ENCODE assay signal across 26 cellular contexts in genomic region chr2:113252047-113252582, GRCh38. TPM values are rescaled to one million over a fixed set of nuclear protein-coding genes. Genes with fewer than 3 reads are reported as not detected.
A peak's percentile ranks its signal among the peaks of the same experiment; 100 is the strongest.
DNase-seq lines count a peak whose midpoint lies in the region; ATAC-seq, FAIRE-seq and TF ChIP-seq lines count a peak whose summit lies in the region.
"Had no signal": no experiment of that assay in that cellular context is flagged by ENCODE, and none has a peak within 500 bp of the region (broad histone marks: within the 10 kb centered on the region; RNA-seq: fewer than 3 reads in every experiment).

No MANE protein-coding gene starts in this region.

- no TSS peak for BruUV-seq in PC-3 (replicated peaks; lab: Mats Ljungman, UMichigan)

- H3K9ac ChIP-seq in neuronal stem cell (ENCODE audit: low read depth, low read length, poor library complexity) (no peak overlapping the region), PC-3 (ENCODE audit: low read length) (no peak overlapping the region)
- H3K9ac ChIP-seq: parathyroid adenoma had no signal

- no peaks in the 10 kb centered on the region for H3K9me3 Mint-ChIP-seq in activated naive CD8-positive, alpha-beta T cell (ENCODE audit: low read depth)
- no peaks in the 10 kb centered on the region for H3K9me3 Mint-ChIP-seq in activated naive CD8-positive, alpha-beta T cell treated with anti-CD3 and anti-CD28 coated beads, Interleukin-2, amount 50 U/mL, for 24 hours

- H3K27ac ChIP-seq in KOPT-K1 (ENCODE audit: low read depth, low read length, poor library complexity, severe bottlenecking) = peak overlapping the region; percentile 75
- H3K27ac ChIP-seq in adipose tissue (ENCODE audit: low read depth, low read length) = peak overlapping the region; percentile 43
- no peak overlapping the region for H3K27ac ChIP-seq in neuronal stem cell (replicated peaks; ENCODE audit: low read length)
- H3K27ac ChIP-seq in PC-3 (ENCODE audit: low read length) = no peak overlapping the region
- H3K27ac ChIP-seq: body of pancreas, parathyroid adenoma, SK-N-MC, stomach, tibial nerve had no signal

- H3K79me2 ChIP-seq in PC-3 (ENCODE audit: low read length) = no peaks in the 10 kb centered on the region

- no peaks in the 10 kb centered on the region for H3K4me1 ChIP-seq in neuronal stem cell (ENCODE audit: control insufficient read depth in 2 of 2, insufficient read depth in 1 of 2, low read depth in 1 of 2, low read length in 2 of 2)
- H3K4me1 ChIP-seq in PC-3 (ENCODE audit: insufficient read depth, low read length) = peaks cover 19% of the 10 kb centered on the region
- H3K4me1 ChIP-seq: parathyroid adenoma had no signal

- no peak overlapping the region for H2BK120ac ChIP-seq in neuronal stem cell (ENCODE audit: low read depth, low read length)

- no peak for ATAC-seq in activated naive CD8-positive, alpha-beta T cell treated with anti-CD3 and anti-CD28 coated beads, Interleukin-2, amount 50 U/mL, for 24 hours
- no peak for ATAC-seq in PC-3
- ATAC-seq: body of pancreas, HCT116, left lobe of liver, sciatic nerve, WTC11 had no signal

- H3K36me3 ChIP-seq in KOPT-K1 (ENCODE audit: insufficient read depth, low read length) (peaks cover 14% of the 10 kb centered on the region), neuronal stem cell (replicated peaks in 1 of 2; ENCODE audit: control insufficient read depth in 2 of 2, insufficient read depth in 2 of 2, low read length in 2 of 2) (no peaks in the 10 kb centered on the region), PC-3 (ENCODE audit: low read depth, low read length) (no peaks in the 10 kb centered on the region)
- H3K36me3 ChIP-seq: stomach had no signal

- no peak overlapping the region for H2BK5ac ChIP-seq in neuronal stem cell (ENCODE audit: low read length)

- H3K9me2 ChIP-seq in PC-3 (replicated peaks; ENCODE audit: low read length) = no peaks in the 10 kb centered on the region

- H3K4me3 ChIP-seq in neuronal stem cell (ENCODE audit: low read length in 2 of 2) (no peak overlapping the region), PC-3 (ENCODE audit: low read length) (no peak overlapping the region)
- H3K4me3 ChIP-seq: body of pancreas, SK-N-MC, stomach, tibial nerve had no signal

- peaks cover 0 to 2% (median 0%) of the 10 kb centered on the region in 3 experiments for H3K27me3 ChIP-seq in neuronal stem cell (ENCODE audit: control insufficient read depth in 3 of 3, insufficient read depth in 3 of 3, low read depth in 1 of 3, low read length in 3 of 3)
- H3K27me3 ChIP-seq in PC-3 (ENCODE audit: low read length) = no peaks in the 10 kb centered on the region
- H3K27me3 ChIP-seq: body of pancreas, stomach, tibial nerve had no signal

- peaks cover 3% of the 10 kb centered on the region for H3K36me3 Mint-ChIP-seq in activated naive CD8-positive, alpha-beta T cell
- peaks cover 5% of the 10 kb centered on the region for H3K36me3 Mint-ChIP-seq in activated naive CD8-positive, alpha-beta T cell treated with anti-CD3 and anti-CD28 coated beads, Interleukin-2, amount 50 U/mL, for 24 hours (ENCODE audit: low read depth)

- intact Hi-C loops in PC-3 (cut with micrococcal nuclease) = no loop called here

- TF ChIP-seq CTCF in PC-3 (conservative IDR thresholded peaks at IDR 0.05; ENCODE audit: low read depth, low read length) (no peak), D721Med (IDR thresholded peaks at IDR 0.05; ENCODE audit: insufficient read depth, missing control alignments) (no peak)

- no peaks in the 10 kb centered on the region for H3K27me3 Mint-ChIP-seq in activated naive CD8-positive, alpha-beta T cell
- H3K27me3 Mint-ChIP-seq in activated naive CD8-positive, alpha-beta T cell treated with anti-CD3 and anti-CD28 coated beads, Interleukin-2, amount 50 U/mL, for 24 hours = no peaks in the 10 kb centered on the region

- no peak overlapping the region for H3K23ac ChIP-seq in neuronal stem cell (ENCODE audit: low read depth, low read length, poor library complexity)

- peaks cover 75% of the 10 kb centered on the region for H3K4me1 Mint-ChIP-seq in activated naive CD8-positive, alpha-beta T cell (ENCODE audit: low read depth)
- peaks cover 63% of the 10 kb centered on the region for H3K4me1 Mint-ChIP-seq in activated naive CD8-positive, alpha-beta T cell treated with anti-CD3 and anti-CD28 coated beads, Interleukin-2, amount 50 U/mL, for 24 hours

- CTCF ChIA-PET in PC-3 (lab: Charles Lee) = no interaction called here

- no peak overlapping the region for H3K14ac ChIP-seq in neuronal stem cell (ENCODE audit: low read length)

- no peak for FAIRE-seq in D721Med (lab: Jason Lieb, UNC)
- FAIRE-seq: G401.6 had no signal

- no peak overlapping the region for H2BK15ac ChIP-seq in neuronal stem cell (ENCODE audit: low read length)

- no peaks in the 10 kb centered on the region for H3F3A ChIP-seq in PC-3 (ENCODE audit: low read length, unreplicated experiment)

- no peak overlapping the region for H4K91ac ChIP-seq in neuronal stem cell (ENCODE audit: low read depth, low read length, poor library complexity)

- H2AFZ ChIP-seq in neuronal stem cell (ENCODE audit: low read length) = no peak overlapping the region
- no peak overlapping the region for H2AFZ ChIP-seq in PC-3 (ENCODE audit: low read length)
- H2AFZ ChIP-seq: parathyroid adenoma had no signal

- H3K4me3 Mint-ChIP-seq in activated naive CD8-positive, alpha-beta T cell = no peak overlapping the region
- H3K4me3 Mint-ChIP-seq in activated naive CD8-positive, alpha-beta T cell treated with anti-CD3 and anti-CD28 coated beads, Interleukin-2, amount 50 U/mL, for 24 hours = no peak overlapping the region
- H3K4me3 Mint-ChIP-seq: WTC11 had no signal

- WGBS in adipose tissue, 3 donors = 95 to 100% (median 99%) methylated on average over 3 of the region's 3 CpGs
- WGBS in neuronal stem cell (ENCODE audit: extremely low coverage in 2 of 2, insufficient read length in 2 of 2, insufficient replicate concordance in 1 of 2), 2 donors = no CpG with 5 or more reads among the region's 3 CpGs

- DNase-seq in activated naive CD8-positive, alpha-beta T cell treated with anti-CD3 and anti-CD28 coated beads, Interleukin-2, amount 50 U/mL, for 24 hours = no peak
- no peak for DNase-seq in neuronal stem cell (ENCODE audit: low spot score)
- DNase-seq in NOMO-1 treated with DMSO at 0.1 percent for 48 hours (lab: John Stamatoyannopoulos, UW; ENCODE audit: unreplicated experiment) = no peak
- no peak for DNase-seq in PC-3
- DNase-seq in D721Med (ENCODE audit: insufficient read length, low spot score) = no peak
- DNase-seq: body of pancreas; effector CD8-positive, alpha-beta T cell; foreskin fibroblast; midbrain; NCI-H1092; NCI-H1930; NCI-H526 treated with DMSO at 0.1 percent for 48 hours; stomach; T-helper 9 cell had no signal

- H3K27ac Mint-ChIP-seq in activated naive CD8-positive, alpha-beta T cell = peak overlapping the region; percentile 80
- no peak overlapping the region for H3K27ac Mint-ChIP-seq in activated naive CD8-positive, alpha-beta T cell treated with anti-CD3 and anti-CD28 coated beads, Interleukin-2, amount 50 U/mL, for 24 hours
- H3K27ac Mint-ChIP-seq: WTC11 had no signal

- no peak overlapping the region for H2BK12ac ChIP-seq in neuronal stem cell (ENCODE audit: low read length)

- H3K4me2 ChIP-seq in neuronal stem cell (ENCODE audit: insufficient read depth, low read length, poor library complexity, severe bottlenecking) (no peak overlapping the region), PC-3 (ENCODE audit: low read length) (no peak overlapping the region)

- no peak overlapping the region for H2AK5ac ChIP-seq in neuronal stem cell (ENCODE audit: low read depth, low read length)

- POLR2A ChIA-PET in PC-3 (lab: Charles Lee; ENCODE audit: unreplicated experiment) = no interaction called here

- H4K20me1 ChIP-seq in PC-3 (ENCODE audit: low read length) = no peaks in the 10 kb centered on the region

- H4K8ac ChIP-seq in neuronal stem cell (ENCODE audit: low read depth, low read length) = no peak overlapping the region

- H3K18ac ChIP-seq in neuronal stem cell (ENCODE audit: low read length) = peak overlapping the region; percentile 9

- no peaks in the 10 kb centered on the region for H3K79me1 ChIP-seq in neuronal stem cell (ENCODE audit: low read depth, low read length)

- no peak overlapping the region for H3K4ac ChIP-seq in neuronal stem cell (ENCODE audit: low read length)

- H3K9me3 ChIP-seq in KOPT-K1 (ENCODE audit: insufficient read depth, low read length, poor library complexity, severe bottlenecking) (no peaks in the 10 kb centered on the region), neuronal stem cell (replicated peaks in 1 of 2; ENCODE audit: control insufficient read depth in 2 of 2, insufficient read depth in 1 of 2, low read depth in 1 of 2, low read length in 2 of 2) (peaks cover 0 to 6% of the 10 kb centered on the region in 2 donors), PC-3 (ENCODE audit: low read length) (no peaks in the 10 kb centered on the region)
- H3K9me3 ChIP-seq: body of pancreas, stomach, tibial nerve had no signal

RNA-seq across cellular contexts. Expression of gene PAX8, which starts 26.6 kb away (rescaled TPM):
- 10 to 100 TPM in 1 of 3 donors, under 1 TPM in 2; 0.07 to 19.0 (median 0.22) TPM for polyA plus RNA-seq in adipose tissue
- polyA plus RNA-seq in neuronal stem cell (2013, experiment 1 of 2) = 10.1 TPM
- polyA plus RNA-seq in neuronal stem cell (2013, experiment 2 of 2) = 11.5 TPM
- 2.6 and 3.4 TPM in 2 replicates for total RNA-seq in PC-3 (2014; rRNA removed)
- polyA plus RNA-seq: neural cell had no signal

Comparison
In these comparisons a context has a peak if more than half of its experiments do, and no peak if none do; other contexts are left out.
1. H3K27ac ChIP-seq: peak in KOPT-K1 (single experiment) and adipose tissue (single experiment); none in neuronal stem cell (single experiment) and PC-3 (single experiment).